Comparison of ENCODE assay signal across 13 cellular contexts in genomic region chr4:86592553-86593249, GRCh38. TPM values are rescaled to one million over a fixed set of nuclear protein-coding genes. Genes with fewer than 3 reads are reported as not detected.
A peak's percentile ranks its signal among the peaks of the same experiment; 100 is the strongest.
DNase-seq lines count a peak whose midpoint lies in the region; ATAC-seq and TF ChIP-seq lines count a peak whose summit lies in the region.
"Had no signal": no experiment of that assay in that cellular context is flagged by ENCODE, and none has a peak within 500 bp of the region (broad histone marks: within the 10 kb centered on the region; RNA-seq: fewer than 3 reads in every experiment).

No MANE protein-coding gene starts in this region.

- no peaks in the 10 kb centered on the region for H3K36me3 ChIP-seq in BE2C

- H3K9me3 ChIP-seq in BE2C, result no peaks in the 10 kb centered on the region

- peak overlapping the region; percentile 62 for H3K4me3 ChIP-seq in BE2C (ENCODE audit: low read depth, low read length)
- H3K4me3 ChIP-seq in NB4 (ENCODE audit: low read depth, low read length), result peak overlapping the region; percentile 82

- H3K9me3 Mint-ChIP-seq in nephron, result no peaks in the 10 kb centered on the region
- H3K9me3 Mint-ChIP-seq: activated T-helper 1 cell treated with anti-CD3 and anti-CD28 coated beads, Interleukin-12 subunit alpha, Interleukin-12 subunit beta, Interleukin-2, Interleukin-4 antibody, amounts not matched to agents 30 ng/mL and 10 ng/mL and 1 ng/mL, durations not matched to agents 14 hours and 24 hours and 36 hours; T-helper 1 cell treated with Interleukin-12 subunit alpha and Interleukin-12 subunit beta and Interleukin-4 antibody, amounts not matched to agents 30 μg/mL and 1 μg/mL, for 36 hours had no signal

- ATAC-seq in HG02759 (IDR thresholded peaks at IDR 0.05; ENCODE audit: unreplicated experiment) (no peak), GM19397 (IDR thresholded peaks at IDR 0.05; ENCODE audit: unreplicated experiment) (no peak)

- peak overlapping the region; percentile 84 to 98 (median 97) for H3K27ac Mint-ChIP-seq in nephron
- H3K27ac Mint-ChIP-seq: activated T-helper 1 cell treated with anti-CD3 and anti-CD28 coated beads, Interleukin-12 subunit alpha, Interleukin-12 subunit beta, Interleukin-2, Interleukin-4 antibody, amounts not matched to agents 30 ng/mL and 10 ng/mL and 1 ng/mL, durations not matched to agents 14 hours and 24 hours and 36 hours; T-helper 1 cell treated with Interleukin-12 subunit alpha and Interleukin-12 subunit beta and Interleukin-4 antibody, amounts not matched to agents 30 μg/mL and 1 μg/mL, for 36 hours had no signal

- no peak for TF ChIP-seq CTCF in BE2C (IDR thresholded peaks at IDR 0.05; ENCODE audit: low read depth, low read length)
- TF ChIP-seq CTCF in NB4 (IDR thresholded peaks at IDR 0.05; ENCODE audit: low read depth, low read length), result no peak
- no peak for TF ChIP-seq CTCF in nephron (IDR thresholded peaks at IDR 0.05; ENCODE audit: unreplicated experiment in 3 of 3)

- H3K4me3 Mint-ChIP-seq in nephron, result peak overlapping the region; percentile 92 to 97 (median 92)

- no peaks in the 10 kb centered on the region for H3K27me3 Mint-ChIP-seq in nephron (ENCODE audit: low read depth)

- peaks cover 25% of the 10 kb centered on the region for H3K4me1 Mint-ChIP-seq in nephron

- H3K27me3 ChIP-seq in BE2C, result no peaks in the 10 kb centered on the region

- H3K36me3 Mint-ChIP-seq in nephron (ENCODE audit: low read depth), result peaks cover 3% of the 10 kb centered on the region

- peaks cover 9% of the 10 kb centered on the region; the same call in 1 of the 2 replicates for H3K4me1 ChIP-seq in BE2C

- no peak for TF ChIP-seq POLR2A in NB4 (IDR thresholded peaks at IDR 0.05; ENCODE audit: extremely low read depth, insufficient read length)

- DNase-seq in BE2C (no peak), NB4 (ENCODE audit: low read depth) (no peak), dedifferentiated amniotic fluid mesenchymal stem cell (ENCODE audit: extremely low spot score) (peak; percentile 26), RPMI8226 (no peak), NCI-H1048 (lab: John Stamatoyannopoulos, UW) (no peak)
- DNase-seq: COR-L47, foreskin melanocyte, NCI-H2029 treated with DMSO at 0.1 percent for 48 hours had no signal

RNA-seq across cellular contexts. Expression of gene PTPN13, which starts 1.4 kb away (rescaled TPM):
- 6.1 TPM for polyA plus RNA-seq in BE2C (2012; ENCODE audit: insufficient read depth, insufficient read length, low read depth)
